In genomic region chr5:33890147-33890546, GRCh38 we compare ENCODE assay signal across 1 cellular context.
TF ChIP-seq lines count a peak whose summit lies in the region.

No MANE protein-coding gene starts in this region.

TF ChIP-seq in HepG2, 621 proteins besides CTCF, POLR2A, EP300 and RAD21:
- TF ChIP-seq ZNF124 (CRISPR knock-in tag; IDR thresholded peaks at IDR 0.05) (no peak), SOX13 (IDR thresholded peaks at IDR 0.05) (no peak), SOX13 (CRISPR knock-in tag; conservative IDR thresholded peaks at IDR 0.05 in 1 of 2, IDR thresholded peaks at IDR 0.05 in 1 of 2) (peak in 1 of 2 experiments; percentile 23; a peak in 1 of 4 replicates), BCL6 (CRISPR knock-in tag; IDR thresholded peaks at IDR 0.05) (peak; percentile 86)
